ENCODE assay signal across 9 cellular contexts in genomic region chr4:3346146-3346545, GRCh38. TPM values are rescaled to one million over a fixed set of nuclear protein-coding genes. Genes with fewer than 3 reads are reported as not detected.
DNase-seq lines count a peak whose midpoint lies in the region; ATAC-seq, FAIRE-seq and TF ChIP-seq lines count a peak whose summit lies in the region.
"Had no signal": no experiment of that assay in that cellular context is flagged by ENCODE, and none has a peak within 500 bp of the region (broad histone marks: within the 10 kb centered on the region; RNA-seq: fewer than 3 reads in every experiment).

No MANE protein-coding gene starts in this region.

- H3K9ac ChIP-seq in PC-3 (ENCODE audit: low read length) (no peak overlapping the region), kidney (ENCODE audit: low read length in 2 of 2) (no peak overlapping the region)

- no TSS peak for BruUV-seq in PC-3 (replicated peaks; lab: Mats Ljungman, UMichigan)

- H3K27ac ChIP-seq in PC-3 (ENCODE audit: low read length) (no peak overlapping the region), kidney (ENCODE audit: low read depth in 2 of 2, low read length in 2 of 2) (no peak overlapping the region)
- H3K27ac ChIP-seq: SJSA1 had no signal

- H2AFZ ChIP-seq in PC-3 (ENCODE audit: low read length): no peak overlapping the region

- H3K9me3 ChIP-seq in PC-3 (ENCODE audit: low read length) (no peaks in the 10 kb centered on the region), kidney (ENCODE audit: control insufficient read depth in 1 of 2, low read length in 2 of 2) (no peaks in the 10 kb centered on the region)
- H3K9me3 ChIP-seq: SJSA1 had no signal

- intact Hi-C loops in PC-3 (cut with micrococcal nuclease): loop anchor here (1.0 to 2.0 kb wide), 2 partner anchors 43 to 134 kb away; no protein-coding TSS in a partner anchor
- intact Hi-C loops in kidney (cut with DNase I): loop anchor here (10.0 kb wide), 1 partner anchor 99 kb away; the partner anchor contains the start of gene HGFAC

- peak; percentile 87 for FAIRE-seq in kidney (lab: Jason Lieb, UNC)

- no peaks in the 10 kb centered on the region for H3K9me2 ChIP-seq in PC-3 (replicated peaks; ENCODE audit: low read length)

- H4K20me1 ChIP-seq in PC-3 (ENCODE audit: low read length): no peaks in the 10 kb centered on the region

- no peaks in the 10 kb centered on the region for H3K36me3 ChIP-seq in PC-3 (ENCODE audit: low read depth, low read length)
- no peaks in the 10 kb centered on the region for H3K36me3 ChIP-seq in kidney (ENCODE audit: control insufficient read depth in 1 of 2, insufficient read depth in 2 of 2, low read length in 2 of 2)

- POLR2A ChIA-PET in PC-3 (lab: Charles Lee; ENCODE audit: unreplicated experiment): no interaction called here

- CTCF ChIA-PET in PC-3 (lab: Charles Lee): interaction anchor here (1.6 kb wide), 1 partner anchor 134 kb away, joined by 4 read pairs; no protein-coding TSS in a partner anchor

- H3K79me2 ChIP-seq in PC-3 (ENCODE audit: low read length): no peaks in the 10 kb centered on the region

- H3K4me1 ChIP-seq in PC-3 (ENCODE audit: insufficient read depth, low read length) (peaks cover 11% of the 10 kb centered on the region; the same call in 1 of the 2 replicates), kidney (ENCODE audit: control insufficient read depth in 1 of 2, insufficient read depth in 1 of 2, low read depth in 1 of 2, low read length in 2 of 2) (no peaks in the 10 kb centered on the region)

- no peaks in the 10 kb centered on the region for H3F3A ChIP-seq in PC-3 (ENCODE audit: low read length, unreplicated experiment)

- no peak overlapping the region for H3K4me2 ChIP-seq in PC-3 (ENCODE audit: low read length)

- DNase-seq in AG09319 (ENCODE audit: extremely low read depth, low read depth) (peak; percentile 49), GM03348 (ENCODE audit: low spot score) (peak; percentile 91), HS-5 (ENCODE audit: low read depth) (peak; percentile 62), PC-3 (peak; percentile 78), cardiac fibroblast (ENCODE audit: low read depth in 2 of 2) (peak; percentile 86 to 90), kidney (no peak), stromal cell of bone marrow (ENCODE audit: low read depth) (peak; percentile 70)

- TF ChIP-seq CTCF in AG09319 (IDR thresholded peaks at IDR 0.05; ENCODE audit: low read depth, low read length) (peak; percentile 89), PC-3 (conservative IDR thresholded peaks at IDR 0.05; ENCODE audit: low read depth, low read length) (peak; percentile 81), cardiac fibroblast (IDR thresholded peaks at IDR 0.05; ENCODE audit: low read depth, low read length) (peak; percentile 89), kidney (IDR thresholded peaks at IDR 0.05; ENCODE audit: borderline replicate concordance, extremely low read depth, insufficient read depth) (peak; percentile 80)

- H3K27me3 ChIP-seq in PC-3 (ENCODE audit: low read length): no peaks in the 10 kb centered on the region
- H3K27me3 ChIP-seq: SJSA1 had no signal

- ATAC-seq in PC-3 (peak; percentile 74), HG02970 (IDR thresholded peaks at IDR 0.05; ENCODE audit: low FRiP score, unreplicated experiment) (no peak)

- H3K4me3 ChIP-seq in PC-3 (ENCODE audit: low read length): no peak overlapping the region
- H3K4me3 ChIP-seq in cardiac fibroblast (replicated peaks in 1 of 2; ENCODE audit: low read depth in 2 of 2, low read length in 2 of 2): no peak overlapping the region
- H3K4me3 ChIP-seq in kidney (ENCODE audit: low read length in 2 of 2): no peak overlapping the region
- H3K4me3 ChIP-seq: SJSA1 had no signal

RNA-seq across cellular contexts. Expression of gene RGS12, which starts 53.3 kb away (rescaled TPM):
- total RNA-seq in PC-3 (2014; rRNA removed) (10.3 and 13.8 TPM in 2 replicates), kidney (35.5 TPM)
- 18.0 TPM for polyA plus RNA-seq in kidney (ENCODE audit: insufficient read depth, low read depth, low replicate concordance)
